Comparison of ENCODE assay signal across 13 cellular contexts in the genomic region with DNA sequence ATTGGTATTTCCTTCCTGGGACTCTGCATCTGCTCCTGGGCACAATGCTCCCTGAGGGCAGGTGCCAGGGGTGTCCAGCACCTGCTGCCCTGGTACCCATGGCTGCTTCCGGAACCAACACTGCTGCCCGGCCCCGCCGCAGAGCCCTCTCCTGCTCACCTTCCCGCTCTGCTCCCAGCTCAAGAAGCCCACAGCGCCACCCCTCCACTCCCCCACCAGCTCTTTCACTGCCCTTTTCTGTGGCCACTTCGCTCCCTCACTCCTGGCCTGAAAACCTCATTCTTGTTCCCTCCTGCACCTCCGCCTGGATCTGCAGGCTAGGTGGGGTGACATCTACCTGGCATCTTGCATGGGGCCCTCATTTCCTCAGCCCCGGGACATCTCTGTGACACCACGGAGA. TPM values are rescaled to one million over a fixed set of nuclear protein-coding genes. Genes with fewer than 3 reads are reported as not detected.
DNase-seq lines count a peak whose midpoint lies in the region; ATAC-seq, FAIRE-seq and TF ChIP-seq lines count a peak whose summit lies in the region.
"Had no signal": no experiment of that assay in that cellular context is flagged by ENCODE, and none has a peak within 500 bp of the region (broad histone marks: within the 10 kb centered on the region; RNA-seq: fewer than 3 reads in every experiment).

No MANE protein-coding gene starts in this region.

- peaks cover 8 to 16% of the 10 kb centered on the region in 2 experiments for H3K36me3 ChIP-seq in HepG2 (replicated peaks in 1 of 2; ENCODE audit: control insufficient read depth in 1 of 2, insufficient read depth in 2 of 2, low read length in 2 of 2)
- H3K36me3 ChIP-seq in right lobe of liver, result no peaks in the 10 kb centered on the region
- H3K36me3 ChIP-seq in naive thymus-derived CD4-positive, alpha-beta T cell (ENCODE audit: control insufficient read depth in 2 of 3, insufficient read depth in 3 of 3, low read length in 3 of 3), result no peaks in the 10 kb centered on the region
- peaks cover 0 to 9% (median 0%) of the 10 kb centered on the region in 4 donors for H3K36me3 ChIP-seq in upper lobe of left lung

- in situ Hi-C loops in HepG2 (cut with HindIII; ENCODE audit: extremely low pct_ligation_motif_present, low pct_unique_long_range_greater_than_20kb), result no loop called here

- no TSS peak for BruUV-seq in HepG2 (replicated peaks; lab: Mats Ljungman, UMichigan)

- TF ChIP-seq EP300 in HepG2 (IDR thresholded peaks at IDR 0.05; ENCODE audit: low read depth in 2 of 2, low read length in 2 of 2) (no peak), HepG2 (CRISPR knock-in tag; IDR thresholded peaks at IDR 0.05; ENCODE audit: borderline replicate concordance) (no peak), upper lobe of left lung (IDR thresholded peaks at IDR 0.05) (no peak)

- H3K9me3 Mint-ChIP-seq in activated naive CD8-positive, alpha-beta T cell treated with anti-CD3 and anti-CD28 coated beads, Interleukin-2, amount 10 ng/mL, durations not matched to agents 7 days and 5 days, result no peaks in the 10 kb centered on the region
- H3K9me3 Mint-ChIP-seq in naive thymus-derived CD4-positive, alpha-beta T cell, result no peaks in the 10 kb centered on the region
- H3K9me3 Mint-ChIP-seq: activated CD4-positive, alpha-beta memory T cell treated with anti-CD3 and anti-CD28 coated beads for 36 hours had no signal

- CTCF ChIA-PET in HepG2 (lab: Yijun Ruan, JAX; ENCODE audit: low intra/inter-chr PET ratio, low total read pairs), result no interaction called here
- CTCF ChIA-PET in naive thymus-derived CD4-positive, alpha-beta T cell (lab: Charles Lee), result interaction anchor here (0.6 kb wide), 1 partner anchor 67 kb away, joined by 3 read pairs; no protein-coding TSS in a partner anchor

- H3K4me2 ChIP-seq in HepG2 (ENCODE audit: low read depth, low read length), result no peak overlapping the region
- H3K4me2 ChIP-seq: PC-9 had no signal

- TF ChIP-seq CTCF in HepG2 (CRISPR knock-in tag; IDR thresholded peaks at IDR 0.05), result no peak
- TF ChIP-seq CTCF in right lobe of liver (IDR thresholded peaks at IDR 0.05), result no peak
- TF ChIP-seq CTCF in upper lobe of left lung (IDR thresholded peaks at IDR 0.05), result no peak

- intact Hi-C loops in HepG2 (cut with micrococcal nuclease; ENCODE audit: unreplicated experiment) (loop anchor here (5.0 kb wide), 1 partner anchor 777 kb away; the partner anchor contains the start of gene KMT5C), right lobe of liver (cut with DNase I) (no loop called here)
- intact Hi-C loops in naive thymus-derived CD4-positive, alpha-beta T cell (cut with micrococcal nuclease), result loop anchor here in 1 of 2 donors (5.0 kb wide), 1 partner anchor 43 kb away; no protein-coding TSS in a partner anchor

- H3K27me3 ChIP-seq in HepG2 (ENCODE audit: control insufficient read depth in 1 of 2, insufficient read depth in 2 of 2, low read length in 2 of 2) (no peaks in the 10 kb centered on the region), right lobe of liver (no peaks in the 10 kb centered on the region), upper lobe of left lung (no peaks in the 10 kb centered on the region)
- no peaks in the 10 kb centered on the region for H3K27me3 ChIP-seq in naive thymus-derived CD4-positive, alpha-beta T cell (ENCODE audit: control insufficient read depth in 2 of 2, insufficient read depth in 2 of 2, low read length in 2 of 2)

- H3K9ac ChIP-seq in HepG2 (ENCODE audit: insufficient read depth, low read depth, low read length), result no peak overlapping the region

- ATAC-seq in HepG2 (no peak), right lobe of liver (no peak), upper lobe of left lung (ENCODE audit: low FRiP score in 2 of 2) (no peak)
- no peak for ATAC-seq in activated naive CD8-positive, alpha-beta T cell treated with anti-CD3 and anti-CD28 coated beads, Interleukin-2, amount 10 ng/mL, durations not matched to agents 7 days and 5 days (ENCODE audit: low read depth)
- ATAC-seq in naive thymus-derived CD4-positive, alpha-beta T cell, result no peak

- no peaks in the 10 kb centered on the region for H3K9me3 ChIP-seq in HepG2 (ENCODE audit: low read length)
- no peaks in the 10 kb centered on the region for H3K9me3 ChIP-seq in right lobe of liver
- H3K9me3 ChIP-seq in naive thymus-derived CD4-positive, alpha-beta T cell (ENCODE audit: control insufficient read depth in 2 of 3, low read length in 3 of 3), result no peaks in the 10 kb centered on the region
- H3K9me3 ChIP-seq in upper lobe of left lung, result no peaks in the 10 kb centered on the region

- H2AFZ ChIP-seq in HepG2 (ENCODE audit: low read length), result no peak overlapping the region
- H2AFZ ChIP-seq: PC-9 had no signal

- peaks cover 91% of the 10 kb centered on the region for H3K79me2 ChIP-seq in HepG2 (ENCODE audit: insufficient read depth, low read length)

- no peak overlapping the region for H3K4me3 Mint-ChIP-seq in activated naive CD8-positive, alpha-beta T cell treated with anti-CD3 and anti-CD28 coated beads, Interleukin-2, amount 10 ng/mL, durations not matched to agents 7 days and 5 days
- peak overlapping the region in 8 of 10 donors; percentile 9 to 72 (median 46) for H3K4me3 Mint-ChIP-seq in naive thymus-derived CD4-positive, alpha-beta T cell
- H3K4me3 Mint-ChIP-seq: activated CD4-positive, alpha-beta memory T cell treated with anti-CD3 and anti-CD28 coated beads for 36 hours had no signal

- H3K27ac Mint-ChIP-seq in activated naive CD8-positive, alpha-beta T cell treated with anti-CD3 and anti-CD28 coated beads, Interleukin-2, amount 10 ng/mL, durations not matched to agents 7 days and 5 days, result peak overlapping the region; percentile 64
- peak overlapping the region in 8 of 9 donors; percentile 5 to 94 (median 66) for H3K27ac Mint-ChIP-seq in naive thymus-derived CD4-positive, alpha-beta T cell
- H3K27ac Mint-ChIP-seq: activated CD4-positive, alpha-beta memory T cell treated with anti-CD3 and anti-CD28 coated beads for 36 hours had no signal

- TF ChIP-seq POLR2A in HepG2 (IDR thresholded peaks at IDR 0.05; ENCODE audit: insufficient read depth in 1 of 2, low read depth in 2 of 2, low read length in 2 of 2) (no peak), right lobe of liver (IDR thresholded peaks at IDR 0.05) (no peak), upper lobe of left lung (IDR thresholded peaks at IDR 0.05) (no peak)

- peaks cover 28% of the 10 kb centered on the region for H3K4me1 Mint-ChIP-seq in activated naive CD8-positive, alpha-beta T cell treated with anti-CD3 and anti-CD28 coated beads, Interleukin-2, amount 10 ng/mL, durations not matched to agents 7 days and 5 days
- H3K4me1 Mint-ChIP-seq in naive thymus-derived CD4-positive, alpha-beta T cell, result peaks cover 41 to 79% (median 68%) of the 10 kb centered on the region in 7 donors

- H3K4me3 ChIP-seq in HepG2 (replicated peaks in 1 of 3; ENCODE audit: insufficient read depth in 1 of 3, low read depth in 2 of 3, low read length in 3 of 3) (no peak overlapping the region), right lobe of liver (no peak overlapping the region), upper lobe of left lung (no peak overlapping the region)
- no peak overlapping the region for H3K4me3 ChIP-seq in naive thymus-derived CD4-positive, alpha-beta T cell (ENCODE audit: low read length)
- H3K4me3 ChIP-seq: PC-9 had no signal

- TF ChIP-seq RAD21 in HepG2 (CRISPR knock-in tag; IDR thresholded peaks at IDR 0.05), result no peak

- over 99% methylated on average over 10 of the region's 10 CpGs for WGBS in HepG2 (ENCODE audit: low lambda C conversion rate)
- 79% methylated on average over 10 of the region's 10 CpGs for WGBS in right lobe of liver (ENCODE audit: insufficient coverage, low coverage, low lambda C conversion rate, missing lambda C conversion rate)
- WGBS in upper lobe of left lung, 2 donors, result 73 to 85% methylated on average over 10 of the region's 10 CpGs

- peaks cover 4% of the 10 kb centered on the region for H3K36me3 Mint-ChIP-seq in activated naive CD8-positive, alpha-beta T cell treated with anti-CD3 and anti-CD28 coated beads, Interleukin-2, amount 10 ng/mL, durations not matched to agents 7 days and 5 days
- H3K36me3 Mint-ChIP-seq in naive thymus-derived CD4-positive, alpha-beta T cell, result peaks cover 0 to 5% (median 0%) of the 10 kb centered on the region in 5 donors

- POLR2A ChIA-PET in HepG2 (lab: Yijun Ruan, JAX), result interaction anchor here (0.7 kb wide), 1 partner anchor 56 kb away, joined by 3 read pairs; no protein-coding TSS in a partner anchor
- POLR2A ChIA-PET in activated naive CD8-positive, alpha-beta T cell treated with anti-CD3 and anti-CD28 coated beads, Interleukin-2, amount 10 ng/mL, durations not matched to agents 7 days and 5 days (lab: Charles Lee), result no interaction called here
- POLR2A ChIA-PET in naive thymus-derived CD4-positive, alpha-beta T cell (lab: Charles Lee), result interaction anchor here (0.6 kb wide), 1 partner anchor 510 kb away, joined by 4 read pairs; no protein-coding TSS in a partner anchor

- H3K27me3 Mint-ChIP-seq in activated naive CD8-positive, alpha-beta T cell treated with anti-CD3 and anti-CD28 coated beads, Interleukin-2, amount 10 ng/mL, durations not matched to agents 7 days and 5 days, result no peaks in the 10 kb centered on the region
- H3K27me3 Mint-ChIP-seq in naive thymus-derived CD4-positive, alpha-beta T cell, result no peaks in the 10 kb centered on the region
- H3K27me3 Mint-ChIP-seq: activated CD4-positive, alpha-beta memory T cell treated with anti-CD3 and anti-CD28 coated beads for 36 hours had no signal

- no peak for DNase-seq in HepG2 (ENCODE audit: low spot score)
- DNase-seq in right lobe of liver, result no peak
- DNase-seq in activated naive CD8-positive, alpha-beta T cell treated with anti-CD3 and anti-CD28 coated beads, Interleukin-2, amount 10 ng/mL, durations not matched to agents 7 days and 5 days, result no peak
- DNase-seq in naive thymus-derived CD4-positive, alpha-beta T cell, result no peak
- DNase-seq in upper lobe of left lung, result peak in 1 of 2 donors; percentile 71
- no peak for DNase-seq in stimulated activated CD4-positive, alpha-beta T cell treated with anti-CD3 and anti-CD28 coated beads, Interleukin-1b, Interleukin-23, amount 100 ng/mL, for 48 hours
- no peak for DNase-seq in NCI-H345 (lab: John Stamatoyannopoulos, UW)
- no peak for DNase-seq in mucosa of gallbladder (ENCODE audit: low spot score)
- DNase-seq: activated CD4-positive, alpha-beta memory T cell treated with anti-CD3 and anti-CD28 coated beads for 36 hours; IMR-90; NCI-H1048; PC-9; stimulated activated naive CD4-positive, alpha-beta T cell had no signal

- peaks cover 92% of the 10 kb centered on the region for H4K20me1 ChIP-seq in HepG2 (ENCODE audit: insufficient read depth, low read length)

- peaks cover 90% of the 10 kb centered on the region for H3K4me1 ChIP-seq in HepG2 (ENCODE audit: insufficient read depth, low read length)
- peaks cover 0 to 75% (median 45%) of the 10 kb centered on the region in 4 donors for H3K4me1 ChIP-seq in right lobe of liver
- H3K4me1 ChIP-seq in naive thymus-derived CD4-positive, alpha-beta T cell (ENCODE audit: control insufficient read depth in 2 of 2, insufficient read depth in 2 of 2, low read length in 2 of 2), result peaks cover 0 to 20% of the 10 kb centered on the region in 2 donors
- H3K4me1 ChIP-seq in upper lobe of left lung, result peaks cover 77 to 97% (median 80%) of the 10 kb centered on the region in 4 donors

- no peak overlapping the region for H3K27ac ChIP-seq in HepG2 (ENCODE audit: extremely low read length, insufficient read depth, low read length)
- H3K27ac ChIP-seq in right lobe of liver, result no peak overlapping the region
- no peak overlapping the region for H3K27ac ChIP-seq in naive thymus-derived CD4-positive, alpha-beta T cell (ENCODE audit: low read depth, low read length)
- peak overlapping the region; percentile 3 to 61 (median 39) for H3K27ac ChIP-seq in upper lobe of left lung
- H3K27ac ChIP-seq: PC-9 had no signal

- FAIRE-seq in HepG2 (lab: Jason Lieb, UNC), result no peak

RNA-seq across cellular contexts. Expression of gene ZNF787, which starts 6.4 kb away (rescaled TPM):
- total RNA-seq in HepG2 (2016; rRNA removed; fragmentation: Illumina TruSeq; extraction: Trizol) (35.6 and 42.8 TPM in 2 replicates), right lobe of liver (10 to 100 TPM; 15.8 to 26.0 (median 22.5) TPM), upper lobe of left lung (10 to 100 TPM; 20.5 to 45.4 (median 35.8) TPM), mucosa of gallbladder (38.2 TPM)
- 29.0 and 33.1 TPM in 2 replicates for total RNA-seq in HepG2 (2016; cell fraction: cytosol; rRNA removed; fragmentation: Illumina TruSeq; extraction: Trizol; ENCODE audit: low read depth)
- total RNA-seq in HepG2 (2016; cell fraction: insoluble cytoplasmic fraction; rRNA removed; fragmentation: Illumina TruSeq; extraction: Trizol), result 34.7 and 46.1 TPM in 2 replicates
- total RNA-seq in HepG2 (2016; cell fraction: membrane; rRNA removed; fragmentation: Illumina TruSeq; extraction: Trizol), result 62.2 and 73.5 TPM in 2 replicates
- 17.6 and 21.2 TPM in 2 replicates for total RNA-seq in HepG2 (2016; cell fraction: nucleus; rRNA removed; fragmentation: Illumina TruSeq; extraction: Trizol)
- 15.1 and 23.1 TPM in 2 replicates for polyA plus RNA-seq in HepG2 (2011; rRNA removed)
- 9.6 and 21.1 TPM in 2 replicates for polyA plus RNA-seq in HepG2 (2011; cell fraction: cytosol; rRNA removed)
- 24.0 and 30.1 TPM in 2 replicates for polyA plus RNA-seq in HepG2 (2011; cell fraction: nucleus; rRNA removed)
- polyA plus RNA-seq in HepG2 (2012), result 20.1 and 21.2 TPM in 2 replicates
- polyA plus RNA-seq in HepG2 (2016; cell fraction: cytosol; fragmentation: Illumina TruSeq; extraction: Trizol; ENCODE audit: low read depth), result 34.6 and 40.9 TPM in 2 replicates
- polyA plus RNA-seq in HepG2 (2016; cell fraction: insoluble cytoplasmic fraction; fragmentation: Illumina TruSeq; extraction: Trizol; ENCODE audit: low read depth), result 47.2 and 47.3 TPM in 2 replicates
- polyA plus RNA-seq in HepG2 (2016; cell fraction: membrane; fragmentation: Illumina TruSeq; extraction: Trizol; ENCODE audit: low read depth), result 55.5 and 74.3 TPM in 2 replicates
- 38.1 and 41.9 TPM in 2 replicates for polyA plus RNA-seq in HepG2 (2016; cell fraction: nucleus; fragmentation: Illumina TruSeq; extraction: Trizol; ENCODE audit: insufficient read depth, low read depth)
- 11.1 and 37.8 TPM in 2 replicates for polyA minus RNA-seq in HepG2 (2011; rRNA and poly(A)+ RNA removed; ENCODE audit: low replicate concordance)
- 24.6 and 29.7 TPM in 2 replicates for polyA minus RNA-seq in HepG2 (2011; cell fraction: cytosol; rRNA and poly(A)+ RNA removed)
- polyA minus RNA-seq in HepG2 (2011; cell fraction: nucleus; rRNA and poly(A)+ RNA removed), result 9.8 and 11.8 TPM in 2 replicates
- 10 to 100 TPM; 29.1 to 32.2 TPM for total RNA-seq in activated naive CD8-positive, alpha-beta T cell treated with anti-CD3 and anti-CD28 coated beads, Interleukin-2, amount 10 ng/mL, durations not matched to agents 7 days and 5 days
- 10 to 100 TPM; 19.7 to 41.2 (median 33.0) TPM for total RNA-seq in naive thymus-derived CD4-positive, alpha-beta T cell
- 1 to 10 TPM; 1.5 to 2.4 TPM for polyA plus RNA-seq in naive thymus-derived CD4-positive, alpha-beta T cell

RNA-seq across cellular contexts. Expression of gene ZNF444, which starts 26.4 kb away (rescaled TPM):
- 24.4 and 30.3 TPM in 2 replicates for total RNA-seq in HepG2 (2016; rRNA removed; fragmentation: Illumina TruSeq; extraction: Trizol)
- total RNA-seq in HepG2 (2016; cell fraction: cytosol; rRNA removed; fragmentation: Illumina TruSeq; extraction: Trizol; ENCODE audit: low read depth), result 8.7 and 10.7 TPM in 2 replicates
- total RNA-seq in HepG2 (2016; cell fraction: insoluble cytoplasmic fraction; rRNA removed; fragmentation: Illumina TruSeq; extraction: Trizol), result 24.3 and 28.9 TPM in 2 replicates
- total RNA-seq in HepG2 (2016; cell fraction: membrane; rRNA removed; fragmentation: Illumina TruSeq; extraction: Trizol), result 18.5 and 19.0 TPM in 2 replicates
- total RNA-seq in HepG2 (2016; cell fraction: nucleus; rRNA removed; fragmentation: Illumina TruSeq; extraction: Trizol), result 16.6 and 20.8 TPM in 2 replicates
- 27.4 and 34.2 TPM in 2 replicates for polyA plus RNA-seq in HepG2 (2011; rRNA removed)
- polyA plus RNA-seq in HepG2 (2011; cell fraction: cytosol; rRNA removed), result 26.3 and 39.4 TPM in 2 replicates
- 141 and 147 TPM in 2 replicates for polyA plus RNA-seq in HepG2 (2011; cell fraction: nucleus; rRNA removed)
- 31.4 and 36.8 TPM in 2 replicates for polyA plus RNA-seq in HepG2 (2012)
- polyA plus RNA-seq in HepG2 (2016; cell fraction: cytosol; fragmentation: Illumina TruSeq; extraction: Trizol; ENCODE audit: low read depth), result 9.9 and 10.2 TPM in 2 replicates
- polyA plus RNA-seq in HepG2 (2016; cell fraction: insoluble cytoplasmic fraction; fragmentation: Illumina TruSeq; extraction: Trizol; ENCODE audit: low read depth), result 35.6 and 37.8 TPM in 2 replicates
- 15.1 and 15.7 TPM in 2 replicates for polyA plus RNA-seq in HepG2 (2016; cell fraction: membrane; fragmentation: Illumina TruSeq; extraction: Trizol; ENCODE audit: low read depth)
- polyA plus RNA-seq in HepG2 (2016; cell fraction: nucleus; fragmentation: Illumina TruSeq; extraction: Trizol; ENCODE audit: insufficient read depth, low read depth), result 59.4 and 67.1 TPM in 2 replicates
- polyA minus RNA-seq in HepG2 (2011; rRNA and poly(A)+ RNA removed; ENCODE audit: low replicate concordance), result 7.0 and 28.3 TPM in 2 replicates
- 15.8 and 20.3 TPM in 2 replicates for polyA minus RNA-seq in HepG2 (2011; cell fraction: cytosol; rRNA and poly(A)+ RNA removed)
- polyA minus RNA-seq in HepG2 (2011; cell fraction: nucleus; rRNA and poly(A)+ RNA removed), result 11.1 and 17.4 TPM in 2 replicates
- 10 to 100 TPM; 23.2 to 38.4 (median 30.8) TPM for total RNA-seq in right lobe of liver
- 10 to 100 TPM; 31.7 to 37.4 TPM for total RNA-seq in activated naive CD8-positive, alpha-beta T cell treated with anti-CD3 and anti-CD28 coated beads, Interleukin-2, amount 10 ng/mL, durations not matched to agents 7 days and 5 days
- total RNA-seq in naive thymus-derived CD4-positive, alpha-beta T cell, result 10 to 100 TPM; 22.2 to 49.6 (median 35.7) TPM
- polyA plus RNA-seq in naive thymus-derived CD4-positive, alpha-beta T cell, result 10 to 100 TPM; 15.9 to 35.3 TPM
- total RNA-seq in upper lobe of left lung, result 100 to 1,000 TPM in 2 of 6 donors, 10 to 100 TPM in 4; 29.2 to 131 (median 61.3) TPM
- 76.2 TPM for total RNA-seq in mucosa of gallbladder

Comparison
In these comparisons a context has a peak if more than half of its experiments do, and no peak if none do; other contexts are left out.
1. H3K27ac ChIP-seq: peak in upper lobe of left lung (4 of 4); none in HepG2 (single experiment), right lobe of liver (0 of 3) and naive thymus-derived CD4-positive, alpha-beta T cell (single experiment).